Comparison of ENCODE assay signal across 9 cellular contexts in the genomic region with DNA sequence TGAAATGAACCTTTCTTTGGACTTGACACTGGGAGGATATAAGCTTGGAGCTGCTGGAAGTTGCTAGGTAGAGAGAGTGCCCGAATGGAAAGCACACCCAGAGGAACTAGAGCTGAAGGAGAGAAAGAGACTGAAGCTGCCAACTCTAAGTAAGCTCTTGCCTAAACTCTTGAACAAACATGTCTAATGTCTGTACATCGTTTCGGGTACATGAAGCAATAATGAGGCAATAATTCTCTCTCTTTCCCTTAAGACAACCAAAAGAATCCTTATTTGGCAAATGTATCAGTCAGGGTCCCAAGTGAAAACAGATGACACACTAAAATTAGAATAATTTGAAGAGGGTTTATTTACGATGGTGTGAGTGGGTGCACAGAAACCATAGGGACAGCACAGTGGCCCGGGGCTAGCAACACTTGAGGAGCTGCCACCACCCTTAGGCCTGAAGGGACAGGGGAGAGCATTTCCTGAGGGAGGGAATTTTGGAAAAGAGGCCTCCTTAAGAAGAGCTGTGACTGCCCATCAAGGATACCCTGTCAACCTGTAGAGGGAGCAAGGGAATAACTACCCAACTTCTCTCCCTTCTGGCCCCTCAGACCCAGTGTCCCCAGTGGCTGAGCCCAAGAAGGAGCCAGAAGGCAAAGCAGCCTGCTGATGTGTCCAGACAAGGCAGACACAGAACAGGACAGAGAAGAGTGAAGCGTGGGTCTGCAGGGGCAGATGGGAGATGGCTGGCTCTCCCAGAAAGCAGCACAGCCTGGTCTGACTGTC. TPM values are rescaled to one million over a fixed set of nuclear protein-coding genes. Genes with fewer than 3 reads are reported as not detected.
DNase-seq lines count a peak whose midpoint lies in the region; ATAC-seq, FAIRE-seq and TF ChIP-seq lines count a peak whose summit lies in the region.
"Had no signal": no experiment of that assay in that cellular context is flagged by ENCODE, and none has a peak within 500 bp of the region (broad histone marks: within the 10 kb centered on the region; RNA-seq: fewer than 3 reads in every experiment).

No MANE protein-coding gene starts in this region.

- WGBS in ovary, 3 donors, result 56 to 65% (median 57%) methylated on average over 6 of the region's 6 CpGs

- no peaks in the 10 kb centered on the region for H3K9me3 ChIP-seq in ascending aorta
- H3K9me3 ChIP-seq in keratinocyte (ENCODE audit: control insufficient read depth, low read depth, low read length), result no peaks in the 10 kb centered on the region
- no peaks in the 10 kb centered on the region for H3K9me3 ChIP-seq in ovary
- H3K9me3 ChIP-seq: neutrophil had no signal

- H3K4me2 ChIP-seq in keratinocyte (ENCODE audit: control insufficient read depth, extremely low read depth, insufficient read depth, low read depth, low read length), result no peak overlapping the region

- no peaks in the 10 kb centered on the region for H3K9me1 ChIP-seq in keratinocyte (ENCODE audit: control insufficient read depth, extremely low read depth, insufficient read depth, low read length)

- H3K9ac ChIP-seq in keratinocyte (ENCODE audit: control insufficient read depth, extremely low read depth, insufficient read depth, low read length), result no peak overlapping the region

- no peaks in the 10 kb centered on the region for H3K79me2 ChIP-seq in keratinocyte (ENCODE audit: control insufficient read depth, insufficient read depth, low read length)

- no peak overlapping the region for H3K4me3 ChIP-seq in ascending aorta
- H3K4me3 ChIP-seq in keratinocyte (ENCODE audit: control insufficient read depth in 2 of 3, extremely low read depth in 1 of 3, insufficient read depth in 2 of 3, low read depth in 1 of 3, low read length in 3 of 3), result no peak overlapping the region
- no peak overlapping the region for H3K4me3 ChIP-seq in ovary

- no peak for TF ChIP-seq EP300 in ovary (IDR thresholded peaks at IDR 0.05)

- peak; percentile 11 for DNase-seq in COR-L47 (lab: John Stamatoyannopoulos, UW)
- DNase-seq in KBM-7, result peak; percentile 55
- no peak for DNase-seq in ascending aorta (ENCODE audit: low spot score in 2 of 2)
- no peak for DNase-seq in keratinocyte (ENCODE audit: low read depth, low spot score)
- DNase-seq in stimulated activated CD4-positive, alpha-beta T cell treated with anti-CD3 and anti-CD28 coated beads, Interleukin-4, amount 100 ng/mL, for 24 hours, result no peak
- DNase-seq in ovary, result no peak
- DNase-seq in NCI-H345 treated with DMSO at 0.1 percent for 48 hours (lab: John Stamatoyannopoulos, UW; ENCODE audit: unreplicated experiment), result no peak

- no peaks in the 10 kb centered on the region for H3K27me3 ChIP-seq in ascending aorta
- H3K27me3 ChIP-seq in keratinocyte (ENCODE audit: control insufficient read depth, extremely low read depth, insufficient read depth, low read length), result no peaks in the 10 kb centered on the region
- no peaks in the 10 kb centered on the region for H3K27me3 ChIP-seq in ovary
- H3K27me3 ChIP-seq: neutrophil had no signal

- intact Hi-C loops in ascending aorta (cut with DNase I) (no loop called here), ovary (cut with DNase I) (no loop called here)

- no peaks in the 10 kb centered on the region for H4K20me1 ChIP-seq in keratinocyte (ENCODE audit: control insufficient read depth, extremely low read depth, insufficient read depth, low read length)

- H3K4me1 ChIP-seq in ascending aorta, result no peaks in the 10 kb centered on the region
- H3K4me1 ChIP-seq in keratinocyte (ENCODE audit: control insufficient read depth, extremely low read depth, insufficient read depth, low read length), result peaks cover 7% of the 10 kb centered on the region
- H3K4me1 ChIP-seq in ovary (ENCODE audit: insufficient read depth), result no peaks in the 10 kb centered on the region

- H2AFZ ChIP-seq in keratinocyte (ENCODE audit: control insufficient read depth, low read length), result peak overlapping the region; percentile 37

- TF ChIP-seq CTCF in ascending aorta (IDR thresholded peaks at IDR 0.05), result peak in 2 of 3 experiments; percentile 7 to 20
- TF ChIP-seq CTCF in keratinocyte (optimal IDR thresholded peaks at IDR 0.05 in 1 of 3, IDR thresholded peaks at IDR 0.05 in 1 of 3, conservative IDR thresholded peaks at IDR 0.05 in 1 of 3; ENCODE audit: extremely low read depth in 1 of 3, insufficient read depth in 2 of 3, low read length in 3 of 3), result peak; percentile 44 to 64 (median 52)
- TF ChIP-seq CTCF in ovary (IDR thresholded peaks at IDR 0.05), result no peak

- no peak for FAIRE-seq in keratinocyte (lab: Jason Lieb, UNC)

- no peaks in the 10 kb centered on the region for H3K36me3 ChIP-seq in ascending aorta
- H3K36me3 ChIP-seq in keratinocyte (ENCODE audit: control insufficient read depth in 2 of 2, extremely low read depth in 1 of 2, insufficient read depth in 2 of 2, low read length in 2 of 2), result no peaks in the 10 kb centered on the region
- no peaks in the 10 kb centered on the region for H3K36me3 ChIP-seq in ovary
- H3K36me3 ChIP-seq: neutrophil had no signal

- ATAC-seq in HG02840 (IDR thresholded peaks at IDR 0.05; ENCODE audit: low FRiP score, unreplicated experiment), result no peak

- in situ Hi-C loops in KBM-7 (cut with MboI; ENCODE audit: low pct_unique_long_range_greater_than_20kb, low sequenced_read_pairs), result no loop called here

- TF ChIP-seq POLR2A in ovary (IDR thresholded peaks at IDR 0.05), result no peak

- no peak overlapping the region for H3K27ac ChIP-seq in ascending aorta
- no peak overlapping the region for H3K27ac ChIP-seq in keratinocyte (ENCODE audit: control insufficient read depth, insufficient read depth, low read length)
- no peak overlapping the region for H3K27ac ChIP-seq in ovary
- H3K27ac ChIP-seq: neutrophil had no signal

- dilution Hi-C loops in keratinocyte (cut with MboI; ENCODE audit: extremely low pct_ligation_motif_present, low sequenced_read_pairs), result no loop called here

RNA-seq across cellular contexts. Expression of a gene that starts 36.1 kb away (rescaled TPM):
- total RNA-seq in ascending aorta, result 120 TPM
- 23.1 to 74.9 TPM (median 54.7 TPM) in 3 replicates for polyA plus RNA-seq in keratinocyte
- 43.5 TPM for polyA plus RNA-seq in keratinocyte (2011; ENCODE audit: low read depth)
- polyA plus RNA-seq in keratinocyte (2011; cell fraction: cytosol; rRNA removed), result 45.3 and 51.3 TPM in 2 replicates
- polyA plus RNA-seq in keratinocyte (2011; cell fraction: nucleus; rRNA removed), result 46.3 and 49.5 TPM in 2 replicates
- polyA plus RNA-seq in keratinocyte (2012; ENCODE audit: low replicate concordance), result 63.3 and 111 TPM in 2 replicates
- polyA minus RNA-seq in keratinocyte, result 20.2 to 89.6 TPM (median 38.8 TPM) in 3 replicates
- 33.8 TPM for polyA minus RNA-seq in keratinocyte (2011; cell fraction: cytosol; rRNA and poly(A)+ RNA removed)
- 18.8 and 30.8 TPM in 2 replicates for polyA minus RNA-seq in keratinocyte (2011; cell fraction: nucleus; rRNA and poly(A)+ RNA removed)
- total RNA-seq in ovary, result 100 to 1,000 TPM in 5 of 7 donors, 10 to 100 TPM in 2; 84.3 to 184 (median 164) TPM
- 100 to 1,000 TPM; 137 to 138 TPM for polyA plus RNA-seq in ovary

RNA-seq across cellular contexts. Expression of a gene that starts 39.4 kb away (rescaled TPM):
- total RNA-seq in ascending aorta (174 TPM), ovary (100 to 1,000 TPM; 207 to 366 (median 249) TPM)
- polyA plus RNA-seq in keratinocyte (130 to 368 TPM (median 228 TPM) in 3 replicates), ovary (100 to 1,000 TPM in 1 of 2 donors, 10 to 100 TPM in 1; 92.5 to 246 TPM)
- polyA plus RNA-seq in keratinocyte (2011; ENCODE audit: low read depth), result 45.8 TPM
- 133 and 268 TPM in 2 replicates for polyA plus RNA-seq in keratinocyte (2011; cell fraction: cytosol; rRNA removed)
- 43.9 and 72.5 TPM in 2 replicates for polyA plus RNA-seq in keratinocyte (2011; cell fraction: nucleus; rRNA removed)
- 119 and 195 TPM in 2 replicates for polyA plus RNA-seq in keratinocyte (2012; ENCODE audit: low replicate concordance)
- 115 to 228 TPM (median 199 TPM) in 3 replicates for polyA minus RNA-seq in keratinocyte
- 174 TPM for polyA minus RNA-seq in keratinocyte (2011; cell fraction: cytosol; rRNA and poly(A)+ RNA removed)
- 37.6 and 72.0 TPM in 2 replicates for polyA minus RNA-seq in keratinocyte (2011; cell fraction: nucleus; rRNA and poly(A)+ RNA removed)

Comparison
In these comparisons a context has a peak if more than half of its experiments do, and no peak if none do; other contexts are left out.
1. DNase-seq: peak in COR-L47 (single experiment) and KBM-7 (single experiment); none in ascending aorta (0 of 2), keratinocyte (single experiment), stimulated activated CD4-positive, alpha-beta T cell treated with anti-CD3 and anti-CD28 coated beads, Interleukin-4, amount 100 ng/mL, for 24 hours (single experiment), ovary (0 of 5) and NCI-H345 treated with DMSO at 0.1 percent for 48 hours (single experiment).
2. CTCF ChIP-seq: peak in ascending aorta (2 of 3) and keratinocyte (3 of 3); none in ovary (0 of 3).